9 cellular contexts compared by ENCODE assay signal in genomic region chr6:117906454-117906904, GRCh38. TPM values are rescaled to one million over a fixed set of nuclear protein-coding genes. Genes with fewer than 3 reads are reported as not detected.
DNase-seq lines count a peak whose midpoint lies in the region; ATAC-seq and TF ChIP-seq lines count a peak whose summit lies in the region.
"Had no signal": no experiment of that assay in that cellular context is flagged by ENCODE, and none has a peak within 500 bp of the region (broad histone marks: within the 10 kb centered on the region; RNA-seq: fewer than 3 reads in every experiment).

No MANE protein-coding gene starts in this region.

- no peaks in the 10 kb centered on the region for H3K27me3 ChIP-seq in prostate gland (replicated peaks; ENCODE audit: insufficient read depth)

- TF ChIP-seq POLR2A in prostate gland (IDR thresholded peaks at IDR 0.05) = no peak

- peak; percentile 34 for DNase-seq in Ammon's horn (ENCODE audit: low spot score)
- DNase-seq in GM19240 (ENCODE audit: insufficient read length, low spot score) = peak; percentile 4
- DNase-seq in coronary artery (ENCODE audit: low spot score) = no peak
- DNase-seq in prostate gland (ENCODE audit: low spot score) = no peak
- no peak for DNase-seq in NCI-H2029 treated with DMSO at 0.1 percent for 48 hours (lab: John Stamatoyannopoulos, UW)
- no peak for DNase-seq in left lobe of liver (ENCODE audit: low spot score)
- DNase-seq in NCI-H748 treated with DMSO at 0.1 percent for 48 hours (lab: John Stamatoyannopoulos, UW) = no peak

- ATAC-seq in HG03280 (IDR thresholded peaks at IDR 0.05; ENCODE audit: unreplicated experiment) (peak; percentile 18), left lobe of liver (no peak)

- H3K4me1 ChIP-seq in prostate gland (replicated peaks) = no peaks in the 10 kb centered on the region

- H3K4me3 ChIP-seq in coronary artery = peak overlapping the region; percentile 80
- H3K4me3 ChIP-seq in prostate gland = peak overlapping the region; percentile 43 to 58

- intact Hi-C loops in prostate gland (cut with DNase I) = no loop called here

- no peaks in the 10 kb centered on the region for H3K9me3 ChIP-seq in prostate gland

- no peaks in the 10 kb centered on the region for H3K36me3 ChIP-seq in prostate gland

- TF ChIP-seq CTCF in coronary artery (IDR thresholded peaks at IDR 0.05) (no peak), prostate gland (IDR thresholded peaks at IDR 0.05) (no peak)

- 6% methylated on average over 9 of the region's 9 CpGs for WGBS in prostate gland

- no peak overlapping the region for H3K27ac ChIP-seq in coronary artery
- peak overlapping the region in 1 of 2 donors; percentile 62 for H3K27ac ChIP-seq in prostate gland

RNA-seq across cellular contexts. Expression of gene SLC35F1, which starts 0.6 kb away (rescaled TPM):
- total RNA-seq in prostate gland (1 to 10 TPM; 1.5 to 2.1 TPM), left lobe of liver (not detected)
- total RNA-seq: bronchial epithelial cell had no signal

Comparison
In these comparisons a context has a peak if more than half of its experiments do, and no peak if none do; other contexts are left out.
1. DNase-seq: peak in Ammon's horn (single experiment) and GM19240 (single experiment); none in coronary artery (single experiment), prostate gland (single experiment), NCI-H2029 treated with DMSO at 0.1 percent for 48 hours (single experiment), left lobe of liver (single experiment) and NCI-H748 treated with DMSO at 0.1 percent for 48 hours (single experiment).